Comparison of ENCODE assay signal across 8 cellular contexts in the genomic region with DNA sequence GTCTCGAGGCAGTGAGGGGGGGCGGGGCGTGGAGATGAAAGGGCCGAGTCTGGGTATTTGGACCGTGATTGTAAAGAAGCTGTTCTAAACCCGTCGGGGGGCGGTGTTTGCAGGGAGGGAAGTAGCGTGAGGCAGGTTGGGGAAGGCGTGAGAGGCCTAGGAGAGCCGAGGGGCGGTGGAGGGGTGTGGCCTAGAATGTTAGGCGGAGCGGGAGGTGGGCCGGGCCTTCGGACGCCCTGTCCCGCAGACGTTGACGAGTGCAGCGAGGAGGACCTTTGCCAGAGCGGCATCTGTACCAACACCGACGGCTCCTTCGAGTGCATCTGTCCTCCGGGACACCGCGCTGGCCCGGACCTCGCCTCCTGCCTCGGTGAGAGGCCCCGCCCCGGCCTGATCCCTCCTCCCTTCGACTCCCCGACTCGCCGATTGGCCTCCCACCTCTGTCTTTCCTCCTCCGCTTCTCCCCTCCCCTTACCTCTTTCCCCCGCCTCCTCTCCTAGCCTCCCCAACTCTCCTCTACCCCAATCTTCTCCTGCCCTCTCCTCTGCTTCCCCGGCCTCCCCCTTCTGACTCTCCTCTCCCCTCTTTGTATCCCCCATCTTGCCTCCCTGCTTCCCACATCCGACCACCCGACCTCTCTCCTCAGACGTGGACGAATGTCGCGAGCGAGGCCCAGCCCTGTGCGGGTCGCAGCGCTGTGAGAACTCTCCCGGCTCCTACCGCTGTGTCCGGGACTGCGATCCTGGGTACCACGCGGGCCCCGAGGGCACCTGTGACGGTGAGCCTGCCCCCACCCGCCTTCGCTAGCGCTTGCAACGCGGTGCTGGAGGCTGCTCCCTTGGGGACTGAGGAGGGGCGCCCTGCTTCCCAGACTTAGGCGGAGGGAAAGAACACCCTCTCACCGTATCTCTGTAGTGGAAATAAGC. TPM values are rescaled to one million over a fixed set of nuclear protein-coding genes. Genes with fewer than 3 reads are reported as not detected.
A peak's percentile ranks its signal among the peaks of the same experiment; 100 is the strongest.
DNase-seq lines count a peak whose midpoint lies in the region; ATAC-seq and TF ChIP-seq lines count a peak whose summit lies in the region.

No MANE protein-coding gene starts in this region.

- peak overlapping the region; percentile 79 for H2BK15ac ChIP-seq in neuronal stem cell (ENCODE audit: low read length)

- H3K9me3 ChIP-seq in neuronal stem cell (replicated peaks in 1 of 2; ENCODE audit: control insufficient read depth in 2 of 2, insufficient read depth in 1 of 2, low read depth in 1 of 2, low read length in 2 of 2) (no peaks in the 10 kb centered on the region), testis (no peaks in the 10 kb centered on the region)

- no peak for TF ChIP-seq POLR2A in testis (IDR thresholded peaks at IDR 0.05)

- peak overlapping the region; percentile 98 for H3K23ac ChIP-seq in neuronal stem cell (ENCODE audit: low read depth, low read length, poor library complexity)

- H3K27ac ChIP-seq in neuronal stem cell (replicated peaks; ENCODE audit: low read length) (peak overlapping the region; percentile 87), testis (peak overlapping the region; percentile 75 to 76)

- H4K8ac ChIP-seq in neuronal stem cell (ENCODE audit: low read depth, low read length) = no peak overlapping the region

- H2AFZ ChIP-seq in neuronal stem cell (ENCODE audit: low read length) = no peak overlapping the region

- H2BK120ac ChIP-seq in neuronal stem cell (ENCODE audit: low read depth, low read length) = peak overlapping the region; percentile 29

- peak overlapping the region; percentile 100 for H2AK5ac ChIP-seq in neuronal stem cell (ENCODE audit: low read depth, low read length)

- H2BK12ac ChIP-seq in neuronal stem cell (ENCODE audit: low read length) = peak overlapping the region; percentile 95

- peak overlapping the region; percentile 96 for H3K18ac ChIP-seq in neuronal stem cell (ENCODE audit: low read length)

- no peak overlapping the region for H4K91ac ChIP-seq in neuronal stem cell (ENCODE audit: low read depth, low read length, poor library complexity)

- ATAC-seq in GM18498 (IDR thresholded peaks at IDR 0.05; ENCODE audit: unreplicated experiment) = peak; percentile 55
- peak; percentile 49 for ATAC-seq in HG03175 (IDR thresholded peaks at IDR 0.05; ENCODE audit: unreplicated experiment)
- no peak for ATAC-seq in GM21367 (IDR thresholded peaks at IDR 0.05; ENCODE audit: unreplicated experiment)

- no peak for TF ChIP-seq CTCF in testis (IDR thresholded peaks at IDR 0.05)

- intact Hi-C loops in testis (cut with DNase I; ENCODE audit: low total_unique reads) = no loop called here

- H3K27me3 ChIP-seq in neuronal stem cell (ENCODE audit: control insufficient read depth in 3 of 3, insufficient read depth in 3 of 3, low read depth in 1 of 3, low read length in 3 of 3) = peaks cover 0 to 46% (median 0%) of the 10 kb centered on the region in 3 experiments
- no peaks in the 10 kb centered on the region for H3K27me3 ChIP-seq in testis

- peaks cover 4% of the 10 kb centered on the region for H3K79me1 ChIP-seq in neuronal stem cell (ENCODE audit: low read depth, low read length)

- H3K14ac ChIP-seq in neuronal stem cell (ENCODE audit: low read length) = peak overlapping the region; percentile 99

- H3K4me2 ChIP-seq in neuronal stem cell (ENCODE audit: insufficient read depth, low read length, poor library complexity, severe bottlenecking) = peak overlapping the region; percentile 92

- H3K36me3 ChIP-seq in neuronal stem cell (replicated peaks in 1 of 2; ENCODE audit: control insufficient read depth in 2 of 2, insufficient read depth in 2 of 2, low read length in 2 of 2) = peaks cover 0 to 97% of the 10 kb centered on the region in 2 donors
- H3K36me3 ChIP-seq in testis (ENCODE audit: low read depth, missing control alignments) = no peaks in the 10 kb centered on the region

- H2BK5ac ChIP-seq in neuronal stem cell (ENCODE audit: low read length) = peak overlapping the region; percentile 35

- no CpG with 5 or more reads among the region's 66 CpGs for WGBS in neuronal stem cell (ENCODE audit: extremely low coverage in 2 of 2, insufficient read length in 2 of 2, insufficient replicate concordance in 1 of 2), 2 donors
- WGBS in testis, 2 donors = 5 to 7% methylated on average over 49 to 64 of the region's 66 CpGs

- peak overlapping the region; percentile 92 for H3K9ac ChIP-seq in neuronal stem cell (ENCODE audit: low read depth, low read length, poor library complexity)

- H3K4me3 ChIP-seq in neuronal stem cell (ENCODE audit: low read length in 2 of 2) (peak overlapping the region in 1 of 2 donors; percentile 88), testis (peak overlapping the region; percentile 46 to 53)

- peaks cover 0 to 14% of the 10 kb centered on the region in 2 donors for H3K4me1 ChIP-seq in neuronal stem cell (ENCODE audit: control insufficient read depth in 2 of 2, insufficient read depth in 1 of 2, low read depth in 1 of 2, low read length in 2 of 2)
- H3K4me1 ChIP-seq in testis = peaks cover 17% of the 10 kb centered on the region

- peak; percentile 91 for DNase-seq in NOMO-1 treated with DMSO at 0.1 percent for 48 hours (lab: John Stamatoyannopoulos, UW; ENCODE audit: unreplicated experiment)
- DNase-seq in activated T-cell treated with anti-CD3 and anti-CD28 coated beads, Interleukin-2, amount 50 U/mL, for 1 hour = peak; percentile 84
- peak; percentile 93 for DNase-seq in fibroblast of gingiva (ENCODE audit: low read depth)
- no peak for DNase-seq in neuronal stem cell (ENCODE audit: low spot score)
- peak; percentile 85 for DNase-seq in testis

- peak overlapping the region; percentile 99 for H3K4ac ChIP-seq in neuronal stem cell (ENCODE audit: low read length)

RNA-seq across cellular contexts. Expression of a gene that starts 12.8 kb away (rescaled TPM):
- 83.2 TPM for polyA plus RNA-seq in neuronal stem cell (2013, experiment 1 of 2)
- 84.5 TPM for polyA plus RNA-seq in neuronal stem cell (2013, experiment 2 of 2)
- 100 to 1,000 TPM; 309 to 417 TPM for total RNA-seq in testis
- polyA plus RNA-seq in testis (ENCODE audit: insufficient read depth, low read depth, low replicate concordance) = 270 TPM

RNA-seq across cellular contexts. Expression of a gene that starts 37.3 kb away (rescaled TPM):
- 71.5 TPM for polyA plus RNA-seq in neuronal stem cell (2013, experiment 1 of 2)
- 74.4 TPM for polyA plus RNA-seq in neuronal stem cell (2013, experiment 2 of 2)
- 10 to 100 TPM; 35.6 to 56.3 TPM for total RNA-seq in testis
- 37.2 TPM for polyA plus RNA-seq in testis (ENCODE audit: insufficient read depth, low read depth, low replicate concordance)
